7 cellular contexts compared by ENCODE assay signal in genomic region chr11:12150831-12151382, GRCh38. TPM values are rescaled to one million over a fixed set of nuclear protein-coding genes. Genes with fewer than 3 reads are reported as not detected.
A peak's percentile ranks its signal among the peaks of the same experiment; 100 is the strongest.
DNase-seq lines count a peak whose midpoint lies in the region; ATAC-seq and TF ChIP-seq lines count a peak whose summit lies in the region.

No MANE protein-coding gene starts in this region.

- H3K4me2 ChIP-seq in fibroblast of lung (ENCODE audit: extremely low read depth, insufficient read depth, low read length) (no peak overlapping the region), neuronal stem cell (ENCODE audit: insufficient read depth, low read length, poor library complexity, severe bottlenecking) (no peak overlapping the region)

- no peak overlapping the region for H4K91ac ChIP-seq in neuronal stem cell (ENCODE audit: low read depth, low read length, poor library complexity)

- DNase-seq in activated CD4-positive, alpha-beta T cell treated with anti-CD3 and anti-CD28 coated beads, Interleukin-2, amount 50 U/mL, for 48 hours, result peak; percentile 73 to 82
- DNase-seq in fibroblast of lung (ENCODE audit: low read depth in 2 of 2), result peak; percentile 83 to 85
- peak; percentile 80 for DNase-seq in stimulated activated CD8-positive, alpha-beta memory T cell treated with anti-CD3 and anti-CD28 coated beads, Interleukin-4, amount 100 ng/mL, for 48 hours
- DNase-seq in neuronal stem cell (ENCODE audit: low spot score), result no peak
- no peak for DNase-seq in kidney glomerular epithelial cell (lab: John Stamatoyannopoulos, UW)

- H2BK15ac ChIP-seq in neuronal stem cell (ENCODE audit: low read length), result no peak overlapping the region

- no peaks in the 10 kb centered on the region for H3K9me3 ChIP-seq in KOPT-K1 (ENCODE audit: insufficient read depth, low read length, poor library complexity, severe bottlenecking)
- H3K9me3 ChIP-seq in fibroblast of lung (ENCODE audit: control insufficient read depth, insufficient read depth, low read depth, low read length), result no peaks in the 10 kb centered on the region
- no peaks in the 10 kb centered on the region for H3K9me3 ChIP-seq in neuronal stem cell (replicated peaks in 1 of 2; ENCODE audit: control insufficient read depth in 2 of 2, insufficient read depth in 1 of 2, low read depth in 1 of 2, low read length in 2 of 2)

- no peak overlapping the region for H2AFZ ChIP-seq in fibroblast of lung (ENCODE audit: low read length)
- H2AFZ ChIP-seq in neuronal stem cell (ENCODE audit: low read length), result no peak overlapping the region

- no peak for TF ChIP-seq CTCF in fibroblast of lung (conservative IDR thresholded peaks at IDR 0.05 in 1 of 2, IDR thresholded peaks at IDR 0.05 in 1 of 2; ENCODE audit: low read depth in 1 of 2, low read length in 2 of 2)

- no peak overlapping the region for H2BK120ac ChIP-seq in neuronal stem cell (ENCODE audit: low read depth, low read length)

- H3K27me3 ChIP-seq in fibroblast of lung (ENCODE audit: control insufficient read depth, insufficient read depth, low read length), result no peaks in the 10 kb centered on the region
- H3K27me3 ChIP-seq in neuronal stem cell (ENCODE audit: control insufficient read depth in 3 of 3, insufficient read depth in 3 of 3, low read depth in 1 of 3, low read length in 3 of 3), result no peaks in the 10 kb centered on the region

- no peak overlapping the region for H2AK5ac ChIP-seq in neuronal stem cell (ENCODE audit: low read depth, low read length)

- H2BK5ac ChIP-seq in neuronal stem cell (ENCODE audit: low read length), result no peak overlapping the region

- peak overlapping the region; percentile 60 for H3K27ac ChIP-seq in KOPT-K1 (ENCODE audit: low read depth, low read length, poor library complexity, severe bottlenecking)
- no peak overlapping the region for H3K27ac ChIP-seq in fibroblast of lung (ENCODE audit: insufficient read depth, low read length)
- no peak overlapping the region for H3K27ac ChIP-seq in neuronal stem cell (replicated peaks; ENCODE audit: low read length)

- H3K23ac ChIP-seq in neuronal stem cell (ENCODE audit: low read depth, low read length, poor library complexity), result no peak overlapping the region

- no peaks in the 10 kb centered on the region for H4K20me1 ChIP-seq in fibroblast of lung (ENCODE audit: control insufficient read depth, extremely low read depth, insufficient read depth, low read length)

- no peak overlapping the region for H4K8ac ChIP-seq in neuronal stem cell (ENCODE audit: low read depth, low read length)

- no peak overlapping the region for H3K4ac ChIP-seq in neuronal stem cell (ENCODE audit: low read length)

- H3K4me1 ChIP-seq in fibroblast of lung (ENCODE audit: control insufficient read depth, extremely low read depth, insufficient read depth, low read length), result peaks cover 7% of the 10 kb centered on the region
- H3K4me1 ChIP-seq in neuronal stem cell (ENCODE audit: control insufficient read depth in 2 of 2, insufficient read depth in 1 of 2, low read depth in 1 of 2, low read length in 2 of 2), result no peaks in the 10 kb centered on the region

- no CpG with 5 or more reads among the region's 10 CpGs for WGBS in neuronal stem cell (ENCODE audit: extremely low coverage in 2 of 2, insufficient read length in 2 of 2, insufficient replicate concordance in 1 of 2), 2 donors

- no peak for ATAC-seq in HG02970 (IDR thresholded peaks at IDR 0.05; ENCODE audit: low FRiP score, unreplicated experiment)

- H3K4me3 ChIP-seq in fibroblast of lung (replicated peaks in 1 of 4; ENCODE audit: control extremely low read depth in 1 of 4, insufficient read depth in 1 of 4, low read depth in 3 of 4, low read length in 4 of 4) (no peak overlapping the region), neuronal stem cell (ENCODE audit: low read length in 2 of 2) (no peak overlapping the region)

- no peak overlapping the region for H3K18ac ChIP-seq in neuronal stem cell (ENCODE audit: low read length)

- H3K14ac ChIP-seq in neuronal stem cell (ENCODE audit: low read length), result no peak overlapping the region

- H3K36me3 ChIP-seq in KOPT-K1 (ENCODE audit: insufficient read depth, low read length) (no peaks in the 10 kb centered on the region), fibroblast of lung (ENCODE audit: control insufficient read depth, insufficient read depth, low read length) (peaks cover 2% of the 10 kb centered on the region), neuronal stem cell (replicated peaks in 1 of 2; ENCODE audit: control insufficient read depth in 2 of 2, insufficient read depth in 2 of 2, low read length in 2 of 2) (no peaks in the 10 kb centered on the region)

- no peaks in the 10 kb centered on the region for H3K79me1 ChIP-seq in neuronal stem cell (ENCODE audit: low read depth, low read length)

- H2BK12ac ChIP-seq in neuronal stem cell (ENCODE audit: low read length), result no peak overlapping the region

- peaks cover 44% of the 10 kb centered on the region for H3K79me2 ChIP-seq in fibroblast of lung (ENCODE audit: control insufficient read depth, insufficient read depth, low read length)

- H3K9ac ChIP-seq in fibroblast of lung (ENCODE audit: insufficient read depth, low read length), result no peak overlapping the region
- no peak overlapping the region for H3K9ac ChIP-seq in neuronal stem cell (ENCODE audit: low read depth, low read length, poor library complexity)

RNA-seq across cellular contexts. Expression of gene MICAL2, which starts 40.5 kb away (rescaled TPM):
- 88.6 and 275 TPM in 2 replicates for total RNA-seq in fibroblast of lung
- polyA plus RNA-seq in fibroblast of lung, result 78.5 and 120 TPM in 2 replicates
- 125 and 167 TPM in 2 replicates for polyA plus RNA-seq in fibroblast of lung (2012)
- 234 and 390 TPM in 2 replicates for polyA minus RNA-seq in fibroblast of lung (ENCODE audit: low replicate concordance)
- polyA plus RNA-seq in neuronal stem cell (2013, experiment 1 of 2), result 0.36 TPM
- 0.26 TPM for polyA plus RNA-seq in neuronal stem cell (2013, experiment 2 of 2)

Comparison
In these comparisons a context has a peak if more than half of its experiments do, and no peak if none do; other contexts are left out.
1. DNase-seq: peak in activated CD4-positive, alpha-beta T cell treated with anti-CD3 and anti-CD28 coated beads, Interleukin-2, amount 50 U/mL, for 48 hours (2 of 2), fibroblast of lung (2 of 2) and stimulated activated CD8-positive, alpha-beta memory T cell treated with anti-CD3 and anti-CD28 coated beads, Interleukin-4, amount 100 ng/mL, for 48 hours (single experiment); none in neuronal stem cell (single experiment) and kidney glomerular epithelial cell (single experiment).